Comparison of ENCODE assay signal across 17 cellular contexts in the genomic region with DNA sequence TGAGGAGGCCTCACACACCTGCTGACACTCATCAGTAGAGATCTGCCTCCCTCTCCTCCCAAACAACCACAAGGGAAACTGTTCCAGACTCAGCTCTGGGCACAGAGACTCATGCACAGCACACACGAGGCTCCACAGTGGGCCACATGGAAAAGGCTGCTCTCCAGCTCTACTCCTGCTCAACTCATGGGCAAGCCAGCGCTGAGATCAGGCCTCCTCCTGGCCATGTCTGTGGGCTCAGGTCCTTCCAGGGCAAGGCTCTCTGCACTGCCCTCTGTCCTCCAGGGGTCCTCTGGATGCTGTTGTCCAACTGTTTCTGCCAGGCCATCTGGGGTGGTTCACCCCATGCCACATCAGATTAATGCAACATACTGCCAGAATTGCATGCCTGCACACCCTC. TPM values are rescaled to one million over a fixed set of nuclear protein-coding genes. Genes with fewer than 3 reads are reported as not detected.
DNase-seq lines count a peak whose midpoint lies in the region; ATAC-seq and TF ChIP-seq lines count a peak whose summit lies in the region.
"Had no signal": no experiment of that assay in that cellular context is flagged by ENCODE, and none has a peak within 500 bp of the region (broad histone marks: within the 10 kb centered on the region; RNA-seq: fewer than 3 reads in every experiment).

No MANE protein-coding gene starts in this region.

- peaks cover 90% of the 10 kb centered on the region for H3K4me1 ChIP-seq in KMS-11 (ENCODE audit: low read depth, poor library complexity, severe bottlenecking)
- H3K4me1 ChIP-seq in colonic mucosa = peaks cover 20% of the 10 kb centered on the region
- peaks cover 0 to 47% (median 19%) of the 10 kb centered on the region in 4 donors for H3K4me1 ChIP-seq in tibial nerve

- no peak for TF ChIP-seq POLR2A in tibial nerve (IDR thresholded peaks at IDR 0.05)

- no peak for TF ChIP-seq EP300 in tibial nerve (IDR thresholded peaks at IDR 0.05)

- DNase-seq in colonic mucosa (no peak), tibial nerve (ENCODE audit: low spot score in 2 of 2) (no peak)
- DNase-seq: DMS 273 treated with DMSO at 0.1 percent for 48 hours; HFFc6; IMR-90; Kasumi-1; NCI-H1930; NCI-H2171; NCI-H446; NK-92 treated with Interleukin-12 subunit alpha and Interleukin-12 subunit beta, amount 100 ng/mL, for 24 hours; SIG-M5 had no signal

- TF ChIP-seq CTCF in KMS-11 (conservative IDR thresholded peaks at IDR 0.05; ENCODE audit: low read depth, low read length) (no peak), colonic mucosa (IDR thresholded peaks at IDR 0.05) (no peak), nephron (IDR thresholded peaks at IDR 0.05; ENCODE audit: unreplicated experiment in 3 of 3) (no peak), tibial nerve (IDR thresholded peaks at IDR 0.05) (no peak)

- no peaks in the 10 kb centered on the region for H3K27me3 Mint-ChIP-seq in nephron (ENCODE audit: low read depth)

- H3K36me3 ChIP-seq in KMS-11 (ENCODE audit: insufficient read depth) = no peaks in the 10 kb centered on the region
- H3K36me3 ChIP-seq in colonic mucosa = no peaks in the 10 kb centered on the region
- H3K36me3 ChIP-seq in tibial nerve = no peaks in the 10 kb centered on the region

- H3K27ac ChIP-seq in KMS-11 (peak overlapping the region; percentile 14; the same call in 1 of the 2 replicates), colonic mucosa (peak overlapping the region; percentile 63), tibial nerve (peak overlapping the region in 3 of 4 donors; percentile 19 to 73 (median 67))
- H3K27ac ChIP-seq: C4-2B had no signal

- no peaks in the 10 kb centered on the region for H4K20me1 ChIP-seq in KMS-11 (ENCODE audit: insufficient read depth)

- no peaks in the 10 kb centered on the region for H3K9me3 Mint-ChIP-seq in nephron
- H3K9me3 Mint-ChIP-seq: HFFc6 had no signal

- no peaks in the 10 kb centered on the region for H3K36me3 Mint-ChIP-seq in nephron (ENCODE audit: low read depth)

- H3K4me1 Mint-ChIP-seq in nephron = peaks cover 14% of the 10 kb centered on the region

- no peaks in the 10 kb centered on the region for H3K27me3 ChIP-seq in KMS-11 (ENCODE audit: insufficient read depth, low read depth)
- no peaks in the 10 kb centered on the region for H3K27me3 ChIP-seq in colonic mucosa
- no peaks in the 10 kb centered on the region for H3K27me3 ChIP-seq in tibial nerve

- H3K9ac ChIP-seq in KMS-11 = no peak overlapping the region
- no peak overlapping the region for H3K9ac ChIP-seq in colonic mucosa (ENCODE audit: low read depth in 2 of 2, low read length in 2 of 2)

- WGBS in tibial nerve, 2 donors = 54 to 67% methylated on average over 2 of the region's 2 CpGs

- peak overlapping the region in 2 of 3 experiments; percentile 90 to 98 for H3K27ac Mint-ChIP-seq in nephron
- H3K27ac Mint-ChIP-seq: HFFc6 had no signal

- H3K4me2 ChIP-seq in KMS-11 = peak overlapping the region; percentile 35; the same call in 1 of the 2 replicates

- intact Hi-C loops in colonic mucosa (cut with DNase I) = no loop called here

- peaks cover 8% of the 10 kb centered on the region; the same call in 1 of the 2 replicates for H3K79me2 ChIP-seq in KMS-11 (ENCODE audit: insufficient read depth, low read depth)

- H3K4me3 Mint-ChIP-seq in nephron = no peak overlapping the region
- H3K4me3 Mint-ChIP-seq: HFFc6 had no signal

- H3K4me3 ChIP-seq in KMS-11 (IDR thresholded peaks at IDR 0.05; ENCODE audit: insufficient read depth, low read depth, low read length) = no peak overlapping the region
- no peak overlapping the region for H3K4me3 ChIP-seq in colonic mucosa
- H3K4me3 ChIP-seq in tibial nerve = no peak overlapping the region

- no peaks in the 10 kb centered on the region for H3K9me3 ChIP-seq in colonic mucosa
- no peaks in the 10 kb centered on the region for H3K9me3 ChIP-seq in tibial nerve

- no peak overlapping the region for H2AFZ ChIP-seq in KMS-11 (ENCODE audit: low read depth)

- ATAC-seq in HG02763 (IDR thresholded peaks at IDR 0.05; ENCODE audit: unreplicated experiment) (no peak), GM21360 (IDR thresholded peaks at IDR 0.05; ENCODE audit: unreplicated experiment) (no peak), HG03097 (IDR thresholded peaks at IDR 0.05; ENCODE audit: low FRiP score, unreplicated experiment) (no peak)

RNA-seq across cellular contexts. Expression of gene PLEKHA7, which starts 46.0 kb away (rescaled TPM):
- total RNA-seq in colonic mucosa (10 to 100 TPM; 55.6 to 65.9 TPM), tibial nerve (10 to 100 TPM; 41.6 to 56.7 (median 50.1) TPM)
- total RNA-seq: IMR-90 had no signal

Comparison
In these comparisons a context has a peak if more than half of its experiments do, and no peak if none do; other contexts are left out.
1. H3K27ac ChIP-seq: peak in every context shown above with its lines; median percentile 67 in tibial nerve; 63 in colonic mucosa; 14 in KMS-11.